2 cellular contexts compared by ENCODE assay signal in the genomic region with DNA sequence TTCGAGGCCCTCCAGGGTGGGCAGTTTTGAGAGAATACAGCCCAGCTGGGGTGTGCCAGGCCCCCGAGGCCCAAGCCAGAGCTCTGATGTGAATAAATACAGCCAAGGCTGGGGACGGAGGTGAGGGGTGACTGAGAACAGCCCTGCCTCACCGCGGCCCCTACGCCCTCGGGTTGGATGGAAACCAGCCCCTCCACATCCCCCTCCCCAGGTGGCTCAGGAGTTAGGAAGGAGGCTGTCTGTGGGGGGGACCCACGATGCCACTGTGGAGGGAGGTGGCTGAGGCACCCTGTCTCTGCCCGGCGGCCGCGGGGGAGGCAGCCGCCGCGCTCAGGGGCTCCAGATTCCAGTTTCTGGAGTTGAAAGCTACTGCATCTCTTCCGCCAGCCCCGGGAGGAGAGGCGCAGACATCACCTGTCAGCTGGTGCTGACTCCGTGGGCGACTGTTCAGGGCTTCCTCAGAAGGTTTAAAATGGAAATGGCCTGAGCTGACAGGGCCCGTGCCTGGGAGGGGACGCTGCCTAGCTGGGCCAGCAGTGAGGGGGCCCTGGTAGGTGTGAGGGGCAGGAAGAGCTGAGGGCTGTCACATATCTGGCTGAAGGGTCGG.
TF ChIP-seq lines count a peak whose summit lies in the region.

No MANE protein-coding gene starts in this region.

TF ChIP-seq in HEK293, 187 proteins besides CTCF, POLR2A, EP300 and RAD21:
- TF ChIP-seq, protein P1, sequence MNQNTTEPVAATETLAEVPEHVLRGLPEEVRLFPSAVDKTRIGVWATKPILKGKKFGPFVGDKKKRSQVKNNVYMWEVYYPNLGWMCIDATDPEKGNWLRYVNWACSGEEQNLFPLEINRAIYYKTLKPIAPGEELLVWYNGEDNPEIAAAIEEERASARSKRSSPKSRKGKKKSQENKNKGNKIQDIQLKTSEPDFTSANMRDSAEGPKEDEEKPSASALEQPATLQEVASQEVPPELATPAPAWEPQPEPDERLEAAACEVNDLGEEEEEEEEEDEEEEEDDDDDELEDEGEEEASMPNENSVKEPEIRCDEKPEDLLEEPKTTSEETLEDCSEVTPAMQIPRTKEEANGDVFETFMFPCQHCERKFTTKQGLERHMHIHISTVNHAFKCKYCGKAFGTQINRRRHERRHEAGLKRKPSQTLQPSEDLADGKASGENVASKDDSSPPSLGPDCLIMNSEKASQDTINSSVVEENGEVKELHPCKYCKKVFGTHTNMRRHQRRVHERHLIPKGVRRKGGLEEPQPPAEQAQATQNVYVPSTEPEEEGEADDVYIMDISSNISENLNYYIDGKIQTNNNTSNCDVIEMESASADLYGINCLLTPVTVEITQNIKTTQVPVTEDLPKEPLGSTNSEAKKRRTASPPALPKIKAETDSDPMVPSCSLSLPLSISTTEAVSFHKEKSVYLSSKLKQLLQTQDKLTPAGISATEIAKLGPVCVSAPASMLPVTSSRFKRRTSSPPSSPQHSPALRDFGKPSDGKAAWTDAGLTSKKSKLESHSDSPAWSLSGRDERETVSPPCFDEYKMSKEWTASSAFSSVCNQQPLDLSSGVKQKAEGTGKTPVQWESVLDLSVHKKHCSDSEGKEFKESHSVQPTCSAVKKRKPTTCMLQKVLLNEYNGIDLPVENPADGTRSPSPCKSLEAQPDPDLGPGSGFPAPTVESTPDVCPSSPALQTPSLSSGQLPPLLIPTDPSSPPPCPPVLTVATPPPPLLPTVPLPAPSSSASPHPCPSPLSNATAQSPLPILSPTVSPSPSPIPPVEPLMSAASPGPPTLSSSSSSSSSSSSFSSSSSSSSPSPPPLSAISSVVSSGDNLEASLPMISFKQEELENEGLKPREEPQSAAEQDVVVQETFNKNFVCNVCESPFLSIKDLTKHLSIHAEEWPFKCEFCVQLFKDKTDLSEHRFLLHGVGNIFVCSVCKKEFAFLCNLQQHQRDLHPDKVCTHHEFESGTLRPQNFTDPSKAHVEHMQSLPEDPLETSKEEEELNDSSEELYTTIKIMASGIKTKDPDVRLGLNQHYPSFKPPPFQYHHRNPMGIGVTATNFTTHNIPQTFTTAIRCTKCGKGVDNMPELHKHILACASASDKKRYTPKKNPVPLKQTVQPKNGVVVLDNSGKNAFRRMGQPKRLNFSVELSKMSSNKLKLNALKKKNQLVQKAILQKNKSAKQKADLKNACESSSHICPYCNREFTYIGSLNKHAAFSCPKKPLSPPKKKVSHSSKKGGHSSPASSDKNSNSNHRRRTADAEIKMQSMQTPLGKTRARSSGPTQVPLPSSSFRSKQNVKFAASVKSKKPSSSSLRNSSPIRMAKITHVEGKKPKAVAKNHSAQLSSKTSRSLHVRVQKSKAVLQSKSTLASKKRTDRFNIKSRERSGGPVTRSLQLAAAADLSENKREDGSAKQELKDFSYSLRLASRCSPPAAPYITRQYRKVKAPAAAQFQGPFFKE (tag by site-specific recombination; IDR thresholded peaks at IDR 0.05; ENCODE audit: borderline replicate concordance): no peak
- TF ChIP-seq ZFP69B (tag by site-specific recombination; IDR thresholded peaks at IDR 0.05) (0 out of 2 replicates have a peak, but pooled peaks have one; percentile 36), ZSCAN30 (tag by site-specific recombination; IDR thresholded peaks at IDR 0.05) (no peak), ZNF426 (tag by site-specific recombination; IDR thresholded peaks at IDR 0.05) (no peak), ZNF23 (tag by site-specific recombination; IDR thresholded peaks at IDR 0.05; ENCODE audit: borderline replicate concordance) (no peak), KLF7 (tag by site-specific recombination; IDR thresholded peaks at IDR 0.05; ENCODE audit: borderline replicate concordance) (no peak), EGR2 (tag by site-specific recombination; IDR thresholded peaks at IDR 0.05; ENCODE audit: low read depth) (0 out of 2 replicates have a peak, but pooled peaks have one; percentile 12), GLIS2 (tag by site-specific recombination; IDR thresholded peaks at IDR 0.05) (0 out of 2 replicates have a peak, but pooled peaks have one; percentile 7), ZNF366 (tag by site-specific recombination; conservative IDR thresholded peaks at IDR 0.05) (no peak), IKZF3 (tag by site-specific recombination; IDR thresholded peaks at IDR 0.05) (no peak), ZNF132 (tag by site-specific recombination; IDR thresholded peaks at IDR 0.05; ENCODE audit: borderline replicate concordance) (no peak), ZNF621 (tag by site-specific recombination; IDR thresholded peaks at IDR 0.05) (no peak), ZNF549 (tag by site-specific recombination; IDR thresholded peaks at IDR 0.05) (no peak), ZNF112 (tag by site-specific recombination; IDR thresholded peaks at IDR 0.05) (no peak), OSR2 (tag by site-specific recombination; IDR thresholded peaks at IDR 0.05) (peak; percentile 62), ZBTB17 (tag by site-specific recombination; IDR thresholded peaks at IDR 0.05) (peak; percentile 55), HOXC10 (CRISPR knock-in tag; IDR thresholded peaks at IDR 0.05) (no peak), ZEB2 (tag by site-specific recombination; IDR thresholded peaks at IDR 0.05) (no peak), ZBTB21 (tag by site-specific recombination; IDR thresholded peaks at IDR 0.05) (no peak), ZFHX2 (tag by site-specific recombination; conservative IDR thresholded peaks at IDR 0.05) (peak; percentile 25; the same call in 1 of the 2 replicates), GLIS1 (tag by site-specific recombination; IDR thresholded peaks at IDR 0.05) (peak; percentile 13)
TF ChIP-seq in HEK293: peak in this region for 7.

TF ChIP-seq in H1, 55 proteins besides CTCF, POLR2A, EP300 and RAD21:
- TF ChIP-seq SUZ12 (IDR thresholded peaks at IDR 0.05; ENCODE audit: low read length) (peak; percentile 89), EZH2 (IDR thresholded peaks at IDR 0.05; ENCODE audit: low read depth, low read length, severe bottlenecking) (peak; percentile 57), KDM5A (IDR thresholded peaks at IDR 0.05; ENCODE audit: low read length) (no peak)
